Comparison of ENCODE assay signal across 29 cellular contexts in genomic region chr3:61990618-61991017, GRCh38.
"Had no signal": no experiment of that assay in that cellular context is flagged by ENCODE, and none has a peak within 500 bp of the region (broad histone marks: within the 10 kb centered on the region; RNA-seq: fewer than 3 reads in every experiment).

No MANE protein-coding gene starts in this region.

- H3K27me3 Mint-ChIP-seq: effector memory CD8-positive, alpha-beta T cell; memory B cell had no signal

- H3K9me3 ChIP-seq: esophagus squamous epithelium, gastrocnemius medialis, heart right ventricle, left lung, mucosa of descending colon had no signal

- H3K36me3 ChIP-seq: esophagus squamous epithelium, gastrocnemius medialis, left lung had no signal

- H3K9me3 Mint-ChIP-seq: endodermal cell, mesothelial cell of epicardium had no signal

- H3K4me1 Mint-ChIP-seq: memory B cell, mesothelial cell of epicardium had no signal

- FAIRE-seq: colon, endometrium, islet of Langerhans, keratinocyte had no signal

- H3K27me3 ChIP-seq: dorsolateral prefrontal cortex, esophagus squamous epithelium, gastrocnemius medialis, heart right ventricle, left lung had no signal

- H3K4me3 Mint-ChIP-seq: effector memory CD8-positive, alpha-beta T cell; endodermal cell; memory B cell; mesothelial cell of epicardium had no signal

- DNase-seq: dermis blood vessel endothelial cell; dorsolateral prefrontal cortex; effector CD8-positive, alpha-beta T cell; effector memory CD8-positive, alpha-beta T cell; endodermal cell; erythroblast; esophagus squamous epithelium; foreskin fibroblast; foreskin melanocyte; gastrocnemius medialis; glutamatergic neuron; head of caudate nucleus; heart right ventricle; hippocampal formation; left cardiac atrium; left lung; left ventricle myocardium superior; mammary epithelial cell; mucosa of descending colon had no signal

- H3K4me1 ChIP-seq: left lung had no signal

- H3K27ac Mint-ChIP-seq: effector memory CD8-positive, alpha-beta T cell; endodermal cell; memory B cell; mesothelial cell of epicardium had no signal

- H3K27ac ChIP-seq: coronary artery, dorsolateral prefrontal cortex, epithelial cell of prostate, esophagus squamous epithelium, gastrocnemius medialis, heart right ventricle, left lung had no signal

- H3K4me3 ChIP-seq: coronary artery, dorsolateral prefrontal cortex, esophagus squamous epithelium, gastrocnemius medialis, heart right ventricle, left lung, lung, mucosa of descending colon had no signal

- H3K36me3 Mint-ChIP-seq: mesothelial cell of epicardium had no signal

- ATAC-seq: effector memory CD8-positive, alpha-beta T cell; esophagus mucosa; gastrocnemius medialis; left lung; mucosa of descending colon had no signal
